12 cellular contexts compared by ENCODE assay signal in genomic region chr13:73998631-73999030, GRCh38.
DNase-seq lines count a peak whose midpoint lies in the region; ATAC-seq lines count a peak whose summit lies in the region.
"Had no signal": no experiment of that assay in that cellular context is flagged by ENCODE, and none has a peak within 500 bp of the region (broad histone marks: within the 10 kb centered on the region; RNA-seq: fewer than 3 reads in every experiment).

No MANE protein-coding gene starts in this region.

- POLR2A ChIA-PET in activated CD4-positive, alpha-beta memory T cell treated with anti-CD3 and anti-CD28 coated beads for 36 hours (lab: Charles Lee) = interaction anchor here (0.9 to 1.0 kb wide), 2 partner anchors 63 to 64 kb away, joined by 3 read pairs; no protein-coding TSS in a partner anchor
- POLR2A ChIA-PET in activated CD4-positive, alpha-beta memory T cell treated with anti-CD3 and anti-CD28 coated beads, Interleukin-2, amount 10 ng/mL, durations not matched to agents 7 days and 5 days (lab: Charles Lee) = interaction anchor here (1.1 kb wide), 1 partner anchor 64 kb away, joined by 3 read pairs; no protein-coding TSS in a partner anchor
- POLR2A ChIA-PET in naive thymus-derived CD8-positive, alpha-beta T cell (lab: Charles Lee) = no interaction called here

- peaks cover 52% of the 10 kb centered on the region for H3K4me1 Mint-ChIP-seq in activated CD4-positive, alpha-beta memory T cell treated with anti-CD3 and anti-CD28 coated beads for 36 hours (ENCODE audit: low read depth)
- H3K4me1 Mint-ChIP-seq in activated CD4-positive, alpha-beta memory T cell treated with anti-CD3 and anti-CD28 coated beads, Interleukin-2, amount 10 ng/mL, durations not matched to agents 7 days and 5 days = peaks cover 6% of the 10 kb centered on the region
- peaks cover 24 to 76% (median 63%) of the 10 kb centered on the region in 4 donors for H3K4me1 Mint-ChIP-seq in naive thymus-derived CD8-positive, alpha-beta T cell

- no peak for DNase-seq in activated CD4-positive, alpha-beta memory T cell treated with anti-CD3 and anti-CD28 coated beads for 36 hours
- no peak for DNase-seq in activated CD4-positive, alpha-beta memory T cell treated with anti-CD3 and anti-CD28 coated beads, Interleukin-2, amount 10 ng/mL, durations not matched to agents 7 days and 5 days
- peak in 2 of 10 donors; percentile 22 to 29 for DNase-seq in naive thymus-derived CD8-positive, alpha-beta T cell
- DNase-seq in stimulated activated CD4-positive, alpha-beta T cell treated with anti-CD3 and anti-CD28 coated beads, Interleukin-1b, Interleukin-23, amount 100 ng/mL, for 48 hours = no peak
- DNase-seq in stimulated activated CD4-positive, alpha-beta T cell treated with anti-CD3 and anti-CD28 coated beads, Interleukin-15, amount 100 ng/mL, for 24 hours = no peak
- DNase-seq in NCI-H2081 (lab: John Stamatoyannopoulos, UW) = no peak
- DNase-seq: dermis blood vessel endothelial cell, NCI-H2081 treated with DMSO at 0.1 percent for 48 hours, upper lobe of right lung had no signal

- intact Hi-C loops in activated CD4-positive, alpha-beta memory T cell treated with anti-CD3 and anti-CD28 coated beads for 36 hours (cut with micrococcal nuclease) = loop anchor here (5.0 kb wide), 1 partner anchor 161 kb away; no protein-coding TSS in a partner anchor

- CTCF ChIA-PET in activated CD4-positive, alpha-beta memory T cell treated with anti-CD3 and anti-CD28 coated beads for 36 hours (lab: Charles Lee) = interaction anchor here (0.7 to 1.5 kb wide), 3 partner anchors 13 to 162 kb away, joined by 3 to 4 read pairs (median 3); no protein-coding TSS in a partner anchor
- CTCF ChIA-PET in activated CD4-positive, alpha-beta memory T cell treated with anti-CD3 and anti-CD28 coated beads, Interleukin-2, amount 10 ng/mL, durations not matched to agents 7 days and 5 days (lab: Charles Lee) = no interaction called here

- H3K27ac Mint-ChIP-seq in activated CD4-positive, alpha-beta memory T cell treated with anti-CD3 and anti-CD28 coated beads for 36 hours = peak overlapping the region; percentile 45
- no peak overlapping the region for H3K27ac Mint-ChIP-seq in activated CD4-positive, alpha-beta memory T cell treated with anti-CD3 and anti-CD28 coated beads, Interleukin-2, amount 10 ng/mL, durations not matched to agents 7 days and 5 days
- peak overlapping the region; percentile 2 to 86 (median 46) for H3K27ac Mint-ChIP-seq in naive thymus-derived CD8-positive, alpha-beta T cell

- H3K27me3 Mint-ChIP-seq in activated CD4-positive, alpha-beta memory T cell treated with anti-CD3 and anti-CD28 coated beads for 36 hours = no peaks in the 10 kb centered on the region
- no peaks in the 10 kb centered on the region for H3K27me3 Mint-ChIP-seq in activated CD4-positive, alpha-beta memory T cell treated with anti-CD3 and anti-CD28 coated beads, Interleukin-2, amount 10 ng/mL, durations not matched to agents 7 days and 5 days
- no peaks in the 10 kb centered on the region for H3K27me3 Mint-ChIP-seq in naive thymus-derived CD8-positive, alpha-beta T cell

- peak; percentile 83 for ATAC-seq in GM21526 (IDR thresholded peaks at IDR 0.05; ENCODE audit: low FRiP score, unreplicated experiment)
- ATAC-seq in HG03354 (IDR thresholded peaks at IDR 0.05; ENCODE audit: poor library complexity, severe bottlenecking, unreplicated experiment) = peak; percentile 93
- peak; percentile 54 to 65 for ATAC-seq in naive thymus-derived CD8-positive, alpha-beta T cell
- ATAC-seq: upper lobe of right lung had no signal

- no peaks in the 10 kb centered on the region for H3K9me3 Mint-ChIP-seq in activated CD4-positive, alpha-beta memory T cell treated with anti-CD3 and anti-CD28 coated beads for 36 hours
- H3K9me3 Mint-ChIP-seq in activated CD4-positive, alpha-beta memory T cell treated with anti-CD3 and anti-CD28 coated beads, Interleukin-2, amount 10 ng/mL, durations not matched to agents 7 days and 5 days = no peaks in the 10 kb centered on the region
- no peaks in the 10 kb centered on the region for H3K9me3 Mint-ChIP-seq in naive thymus-derived CD8-positive, alpha-beta T cell
- H3K9me3 Mint-ChIP-seq: neural crest cell had no signal

- no peak overlapping the region for H3K4me3 Mint-ChIP-seq in activated CD4-positive, alpha-beta memory T cell treated with anti-CD3 and anti-CD28 coated beads for 36 hours
- no peak overlapping the region for H3K4me3 Mint-ChIP-seq in activated CD4-positive, alpha-beta memory T cell treated with anti-CD3 and anti-CD28 coated beads, Interleukin-2, amount 10 ng/mL, durations not matched to agents 7 days and 5 days
- peak overlapping the region in 2 of 10 donors; percentile 13 to 14 for H3K4me3 Mint-ChIP-seq in naive thymus-derived CD8-positive, alpha-beta T cell
- H3K4me3 Mint-ChIP-seq: neural crest cell had no signal

- peaks cover 2% of the 10 kb centered on the region for H3K36me3 Mint-ChIP-seq in activated CD4-positive, alpha-beta memory T cell treated with anti-CD3 and anti-CD28 coated beads for 36 hours
- H3K36me3 Mint-ChIP-seq in activated CD4-positive, alpha-beta memory T cell treated with anti-CD3 and anti-CD28 coated beads, Interleukin-2, amount 10 ng/mL, durations not matched to agents 7 days and 5 days (ENCODE audit: low read depth) = peaks cover 10% of the 10 kb centered on the region
- H3K36me3 Mint-ChIP-seq in naive thymus-derived CD8-positive, alpha-beta T cell = peaks cover 0 to 15% (median 11%) of the 10 kb centered on the region in 3 donors
